In the genomic region with DNA sequence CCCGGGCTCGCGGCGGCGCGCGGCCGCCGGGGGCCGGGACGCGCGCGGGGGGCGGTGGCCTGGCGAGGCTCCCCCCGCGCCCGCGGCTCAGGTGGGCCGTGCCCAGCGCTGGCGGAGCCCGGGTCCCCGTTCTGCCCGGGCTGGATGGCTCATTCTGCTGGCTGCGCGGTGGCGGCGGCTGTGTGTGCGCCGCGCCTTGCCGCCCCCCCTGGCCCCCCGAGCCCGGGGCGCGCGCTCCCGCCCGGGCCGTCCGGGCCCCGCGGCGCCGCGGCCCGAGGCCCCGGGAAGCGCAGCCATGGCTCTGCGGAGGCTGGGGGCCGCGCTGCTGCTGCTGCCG, we compare ENCODE assay signal across 8 cellular contexts. TPM values are rescaled to one million over a fixed set of nuclear protein-coding genes. Genes with fewer than 3 reads are reported as not detected.
A peak's percentile ranks its signal among the peaks of the same experiment; 100 is the strongest.
DNase-seq lines count a peak whose midpoint lies in the region; ATAC-seq, FAIRE-seq and TF ChIP-seq lines count a peak whose summit lies in the region.

Gene EPHB2, plus strand, starts transcription at position 152 of the 337 bp plus-strand sequence. Its CDS starts 144 bp downstream, at position 296.

- H3K27ac ChIP-seq in fibroblast of lung (ENCODE audit: insufficient read depth, low read length), result no peak within 1 kb of the TSS

- peak within 1 kb of the TSS; percentile 90 for H3K4me2 ChIP-seq in fibroblast of lung (ENCODE audit: extremely low read depth, insufficient read depth, low read length)

- H2AFZ ChIP-seq in fibroblast of lung (ENCODE audit: low read length), result no peak within 1 kb of the TSS

- TF ChIP-seq CTCF in D721Med (IDR thresholded peaks at IDR 0.05; ENCODE audit: insufficient read depth, missing control alignments) (no peak), fibroblast of lung (conservative IDR thresholded peaks at IDR 0.05 in 1 of 2, IDR thresholded peaks at IDR 0.05 in 1 of 2; ENCODE audit: low read depth in 1 of 2, low read length in 2 of 2) (no peak), nephron (IDR thresholded peaks at IDR 0.05; ENCODE audit: unreplicated experiment in 3 of 3) (no peak)

- no peak for FAIRE-seq in D721Med (lab: Jason Lieb, UNC)

- no peaks in the 10 kb centered on the region for H4K20me1 ChIP-seq in fibroblast of lung (ENCODE audit: control insufficient read depth, extremely low read depth, insufficient read depth, low read length)

- no peaks in the 10 kb centered on the region for H3K36me3 ChIP-seq in fibroblast of lung (ENCODE audit: control insufficient read depth, insufficient read depth, low read length)

- peak; percentile 41 for DNase-seq in D721Med (ENCODE audit: insufficient read length, low spot score)
- peak; percentile 76 for DNase-seq in HuH-7.5 (ENCODE audit: low spot score)
- DNase-seq in activated CD4-positive, alpha-beta memory T cell treated with anti-CD3 and anti-CD28 coated beads for 36 hours, result peak; percentile 20
- DNase-seq in fibroblast of lung (ENCODE audit: low read depth in 2 of 2), result peak; percentile 28 to 34
- no peak for DNase-seq in mesenteric fat pad (ENCODE audit: low spot score)

- no peaks in the 10 kb centered on the region for H3K27me3 ChIP-seq in fibroblast of lung (ENCODE audit: control insufficient read depth, insufficient read depth, low read length)

- H3K4me3 ChIP-seq in fibroblast of lung (replicated peaks in 1 of 4; ENCODE audit: control extremely low read depth in 1 of 4, insufficient read depth in 1 of 4, low read depth in 3 of 4, low read length in 4 of 4), result peak within 1 kb of the TSS; percentile 39 to 63 (median 51)

- intact Hi-C loops in activated CD4-positive, alpha-beta memory T cell treated with anti-CD3 and anti-CD28 coated beads for 36 hours (cut with micrococcal nuclease), result no loop called here

- CTCF ChIA-PET in activated CD4-positive, alpha-beta memory T cell treated with anti-CD3 and anti-CD28 coated beads for 36 hours (lab: Charles Lee), result no interaction called here

- H3K9me3 ChIP-seq in fibroblast of lung (ENCODE audit: control insufficient read depth, insufficient read depth, low read depth, low read length), result no peaks in the 10 kb centered on the region

- no peaks in the 10 kb centered on the region for H3K9me3 Mint-ChIP-seq in activated CD4-positive, alpha-beta memory T cell treated with anti-CD3 and anti-CD28 coated beads for 36 hours
- H3K9me3 Mint-ChIP-seq in nephron, result no peaks in the 10 kb centered on the region

- peaks cover 9% of the 10 kb centered on the region for H3K4me1 ChIP-seq in fibroblast of lung (ENCODE audit: control insufficient read depth, extremely low read depth, insufficient read depth, low read length)

- H3K4me3 Mint-ChIP-seq in activated CD4-positive, alpha-beta memory T cell treated with anti-CD3 and anti-CD28 coated beads for 36 hours, result peak within 1 kb of the TSS; percentile 44
- H3K4me3 Mint-ChIP-seq in nephron, result peak within 1 kb of the TSS; percentile 86 to 93 (median 89)

- H3K27me3 Mint-ChIP-seq in activated CD4-positive, alpha-beta memory T cell treated with anti-CD3 and anti-CD28 coated beads for 36 hours, result peaks cover 68% of the 10 kb centered on the region
- peaks cover 55% of the 10 kb centered on the region for H3K27me3 Mint-ChIP-seq in nephron (ENCODE audit: low read depth)

- ATAC-seq in HG03342 (IDR thresholded peaks at IDR 0.05; ENCODE audit: unreplicated experiment) (no peak), HG03139 (IDR thresholded peaks at IDR 0.05; ENCODE audit: unreplicated experiment) (no peak)

- no peaks in the 10 kb centered on the region for H3K79me2 ChIP-seq in fibroblast of lung (ENCODE audit: control insufficient read depth, insufficient read depth, low read length)

- POLR2A ChIA-PET in activated CD4-positive, alpha-beta memory T cell treated with anti-CD3 and anti-CD28 coated beads for 36 hours (lab: Charles Lee), result no interaction called here

- peaks cover 16% of the 10 kb centered on the region for H3K4me1 Mint-ChIP-seq in activated CD4-positive, alpha-beta memory T cell treated with anti-CD3 and anti-CD28 coated beads for 36 hours (ENCODE audit: low read depth)
- peaks cover 47% of the 10 kb centered on the region for H3K4me1 Mint-ChIP-seq in nephron

- H3K9ac ChIP-seq in fibroblast of lung (ENCODE audit: insufficient read depth, low read length), result peak within 1 kb of the TSS; percentile 2

- no peak within 1 kb of the TSS for H3K27ac Mint-ChIP-seq in activated CD4-positive, alpha-beta memory T cell treated with anti-CD3 and anti-CD28 coated beads for 36 hours
- H3K27ac Mint-ChIP-seq in nephron, result peak within 1 kb of the TSS; percentile 72 to 90 (median 89)

- no peaks in the 10 kb centered on the region for H3K36me3 Mint-ChIP-seq in activated CD4-positive, alpha-beta memory T cell treated with anti-CD3 and anti-CD28 coated beads for 36 hours
- no peaks in the 10 kb centered on the region for H3K36me3 Mint-ChIP-seq in nephron (ENCODE audit: low read depth)

RNA-seq across cellular contexts. Expression of gene EPHB2, which starts in this region (rescaled TPM):
- under 1 TPM; 0.07 to 0.17 TPM for total RNA-seq in activated CD4-positive, alpha-beta memory T cell treated with anti-CD3 and anti-CD28 coated beads for 36 hours
- total RNA-seq in fibroblast of lung, result 11.2 and 12.3 TPM in 2 replicates
- 4.1 and 21.8 TPM in 2 replicates for polyA plus RNA-seq in fibroblast of lung
- polyA plus RNA-seq in fibroblast of lung (2012), result 6.5 and 34.9 TPM in 2 replicates
- polyA minus RNA-seq in fibroblast of lung (ENCODE audit: low replicate concordance), result 34.6 and 147 TPM in 2 replicates
- 5.7 TPM for total RNA-seq in mesenteric fat pad

Comparison
In these comparisons a context has a peak if more than half of its experiments do, and no peak if none do; other contexts are left out.
1. Peak in DNase-seq in activated CD4-positive, alpha-beta memory T cell treated with anti-CD3 and anti-CD28 coated beads for 36 hours; RNA of the gene not detected or under 1 TPM.